In genomic region chr17:79168486-79169055, GRCh38 we compare ENCODE assay signal across 1 cellular context.
TF ChIP-seq lines count a peak whose summit lies in the region.

No MANE protein-coding gene starts in this region.

TF ChIP-seq in HepG2, 621 proteins besides CTCF, POLR2A, EP300 and RAD21 (continued from another document and continues in another):
- TF ChIP-seq DMTF1 (CRISPR knock-in tag; IDR thresholded peaks at IDR 0.05) = no peak
- TF ChIP-seq NCOA5 (CRISPR knock-in tag; IDR thresholded peaks at IDR 0.05) = no peak
- TF ChIP-seq NCOA2 (CRISPR knock-in tag; IDR thresholded peaks at IDR 0.05) = no peak
- TF ChIP-seq CREM (IDR thresholded peaks at IDR 0.05) = no peak
- TF ChIP-seq CREM (CRISPR knock-in tag; IDR thresholded peaks at IDR 0.05) = no peak
- TF ChIP-seq AHDC1 (CRISPR knock-in tag; IDR thresholded peaks at IDR 0.05; ENCODE audit: borderline replicate concordance) = no peak
- no peak for TF ChIP-seq ZNF670 (CRISPR knock-in tag; IDR thresholded peaks at IDR 0.05; ENCODE audit: borderline replicate concordance)
- 0 out of 2 replicates have a peak, but pooled peaks have one; percentile 10 for TF ChIP-seq ZNF687 (CRISPR knock-in tag; IDR thresholded peaks at IDR 0.05)
- no peak for TF ChIP-seq KIAA2018 (CRISPR knock-in tag; IDR thresholded peaks at IDR 0.05; ENCODE audit: borderline replicate concordance)
- TF ChIP-seq ZFP62 (CRISPR knock-in tag; IDR thresholded peaks at IDR 0.05) = no peak
- TF ChIP-seq ATF2 (CRISPR knock-in tag; IDR thresholded peaks at IDR 0.05) = no peak
- TF ChIP-seq ATF4 (CRISPR knock-in tag; IDR thresholded peaks at IDR 0.05) = no peak
- no peak for TF ChIP-seq PBX3 (CRISPR knock-in tag; IDR thresholded peaks at IDR 0.05; ENCODE audit: borderline replicate concordance)
- no peak for TF ChIP-seq ZNF30 (CRISPR knock-in tag; IDR thresholded peaks at IDR 0.05)
- no peak for TF ChIP-seq MLXIP (CRISPR knock-in tag; IDR thresholded peaks at IDR 0.05; ENCODE audit: borderline replicate concordance)
- TF ChIP-seq RXRA (CRISPR knock-in tag; IDR thresholded peaks at IDR 0.05) = no peak
- TF ChIP-seq STAG1 (CRISPR knock-in tag; IDR thresholded peaks at IDR 0.05) = peak; percentile 59
- TF ChIP-seq TOPORS (CRISPR knock-in tag; IDR thresholded peaks at IDR 0.05) = no peak
- no peak for TF ChIP-seq ZNF792 (CRISPR knock-in tag; IDR thresholded peaks at IDR 0.05)
- no peak for TF ChIP-seq ZKSCAN5 (CRISPR knock-in tag; IDR thresholded peaks at IDR 0.05)
- TF ChIP-seq EZH2 (conservative IDR thresholded peaks at IDR 0.05; ENCODE audit: low read depth, low read length) = 0 out of 2 replicates have a peak, but pooled peaks have one; percentile 35
- no peak for TF ChIP-seq PHF5A (CRISPR knock-in tag; IDR thresholded peaks at IDR 0.05; ENCODE audit: low read depth, unreplicated experiment)
